ENCODE assay signal across 8 cellular contexts in genomic region chr13:110944121-110944967, GRCh38. TPM values are rescaled to one million over a fixed set of nuclear protein-coding genes. Genes with fewer than 3 reads are reported as not detected.
DNase-seq lines count a peak whose midpoint lies in the region; ATAC-seq and TF ChIP-seq lines count a peak whose summit lies in the region.

No MANE protein-coding gene starts in this region.

- TF ChIP-seq POLR2A in heart left ventricle (IDR thresholded peaks at IDR 0.05) = no peak

- H3K9me3 ChIP-seq in heart left ventricle = no peaks in the 10 kb centered on the region

- peaks cover 0 to 19% (median 6%) of the 10 kb centered on the region in 12 donors for H3K4me1 ChIP-seq in heart left ventricle

- H3K36me3 ChIP-seq in heart left ventricle = no peaks in the 10 kb centered on the region

- H3K27ac ChIP-seq in heart left ventricle = peak overlapping the region in 8 of 12 donors; percentile 29 to 61 (median 44)

- POLR2A ChIA-PET in activated CD8-positive, alpha-beta T cell treated with anti-CD3 and anti-CD28 coated beads, Interleukin-2, amount 10 ng/mL, durations not matched to agents 7 days and 5 days (lab: Charles Lee) = no interaction called here

- H3K27ac Mint-ChIP-seq in activated CD8-positive, alpha-beta T cell treated with anti-CD3 and anti-CD28 coated beads, Interleukin-2, amount 10 ng/mL, durations not matched to agents 7 days and 5 days = no peak overlapping the region

- ATAC-seq in GM21825 (IDR thresholded peaks at IDR 0.05; ENCODE audit: unreplicated experiment) = peak; percentile 57
- peak; percentile 58 for ATAC-seq in activated CD8-positive, alpha-beta T cell treated with anti-CD3 and anti-CD28 coated beads, Interleukin-2, amount 10 ng/mL, durations not matched to agents 7 days and 5 days
- peak in 3 of 4 donors; percentile 70 to 82 (median 76) for ATAC-seq in heart left ventricle
- no peak for ATAC-seq in HG02623 (IDR thresholded peaks at IDR 0.05; ENCODE audit: unreplicated experiment)

- no peak overlapping the region for H3K4me3 Mint-ChIP-seq in activated CD8-positive, alpha-beta T cell treated with anti-CD3 and anti-CD28 coated beads, Interleukin-2, amount 10 ng/mL, durations not matched to agents 7 days and 5 days

- no peaks in the 10 kb centered on the region for H3K36me3 Mint-ChIP-seq in activated CD8-positive, alpha-beta T cell treated with anti-CD3 and anti-CD28 coated beads, Interleukin-2, amount 10 ng/mL, durations not matched to agents 7 days and 5 days (ENCODE audit: low read depth)

- WGBS in heart left ventricle, 4 donors = 48 to 63% (median 58%) methylated on average over 6 to 8 of the region's 8 CpGs

- peak; percentile 12 to 64 (median 39) for TF ChIP-seq CTCF in heart left ventricle (IDR thresholded peaks at IDR 0.05)

- no peaks in the 10 kb centered on the region for H3K27me3 ChIP-seq in heart left ventricle

- H3K4me3 ChIP-seq in heart left ventricle = no peak overlapping the region

- no peaks in the 10 kb centered on the region for H3K27me3 Mint-ChIP-seq in activated CD8-positive, alpha-beta T cell treated with anti-CD3 and anti-CD28 coated beads, Interleukin-2, amount 10 ng/mL, durations not matched to agents 7 days and 5 days (ENCODE audit: low read depth)

- CTCF ChIA-PET in activated CD8-positive, alpha-beta T cell treated with anti-CD3 and anti-CD28 coated beads, Interleukin-2, amount 10 ng/mL, durations not matched to agents 7 days and 5 days (lab: Charles Lee) = interaction anchor here (1.0 kb wide), 1 partner anchor 94 kb away, joined by 3 read pairs; no protein-coding TSS in a partner anchor

- H3K4me1 Mint-ChIP-seq in activated CD8-positive, alpha-beta T cell treated with anti-CD3 and anti-CD28 coated beads, Interleukin-2, amount 10 ng/mL, durations not matched to agents 7 days and 5 days (ENCODE audit: low read depth) = peaks cover 9% of the 10 kb centered on the region

- intact Hi-C loops in heart left ventricle (cut with DNase I) = loop anchor here in 6 of 10 donors (5.0 to 10.0 kb wide), 5 partner anchors 60 to 260 kb away; no protein-coding TSS in a partner anchor

- DNase-seq in NCI-H2171 treated with DMSO at 0.1 percent for 48 hours (lab: John Stamatoyannopoulos, UW) (peak; percentile 4), NCI-H2171 (lab: John Stamatoyannopoulos, UW) (no peak), NAMALWA (ENCODE audit: low spot score) (peak; percentile 78), heart left ventricle (peak in 1 of 5 donors; percentile 30)
- peak; percentile 39 for DNase-seq in activated CD8-positive, alpha-beta T cell treated with anti-CD3 and anti-CD28 coated beads, Interleukin-2, amount 10 ng/mL, durations not matched to agents 7 days and 5 days
- peak; percentile 17 to 27 for DNase-seq in stimulated activated CD4-positive, alpha-beta T cell treated with anti-CD3 and anti-CD28 coated beads, Interleukin-4, amount 100 ng/mL, for 4 hours

- H3K9me3 Mint-ChIP-seq in activated CD8-positive, alpha-beta T cell treated with anti-CD3 and anti-CD28 coated beads, Interleukin-2, amount 10 ng/mL, durations not matched to agents 7 days and 5 days (ENCODE audit: insufficient read depth) = no peaks in the 10 kb centered on the region

RNA-seq across cellular contexts. Expression of gene ANKRD10, which starts 29.5 kb away (rescaled TPM):
- total RNA-seq in activated CD8-positive, alpha-beta T cell treated with anti-CD3 and anti-CD28 coated beads, Interleukin-2, amount 10 ng/mL, durations not matched to agents 7 days and 5 days = 10 to 100 TPM; 83.9 to 86.3 TPM
- 10 to 100 TPM; 37.9 to 81.3 (median 49.7) TPM for total RNA-seq in heart left ventricle
- 10 to 100 TPM; 37.7 to 43.4 TPM for polyA plus RNA-seq in heart left ventricle
